ENCODE assay signal across 1 cellular context in the genomic region with DNA sequence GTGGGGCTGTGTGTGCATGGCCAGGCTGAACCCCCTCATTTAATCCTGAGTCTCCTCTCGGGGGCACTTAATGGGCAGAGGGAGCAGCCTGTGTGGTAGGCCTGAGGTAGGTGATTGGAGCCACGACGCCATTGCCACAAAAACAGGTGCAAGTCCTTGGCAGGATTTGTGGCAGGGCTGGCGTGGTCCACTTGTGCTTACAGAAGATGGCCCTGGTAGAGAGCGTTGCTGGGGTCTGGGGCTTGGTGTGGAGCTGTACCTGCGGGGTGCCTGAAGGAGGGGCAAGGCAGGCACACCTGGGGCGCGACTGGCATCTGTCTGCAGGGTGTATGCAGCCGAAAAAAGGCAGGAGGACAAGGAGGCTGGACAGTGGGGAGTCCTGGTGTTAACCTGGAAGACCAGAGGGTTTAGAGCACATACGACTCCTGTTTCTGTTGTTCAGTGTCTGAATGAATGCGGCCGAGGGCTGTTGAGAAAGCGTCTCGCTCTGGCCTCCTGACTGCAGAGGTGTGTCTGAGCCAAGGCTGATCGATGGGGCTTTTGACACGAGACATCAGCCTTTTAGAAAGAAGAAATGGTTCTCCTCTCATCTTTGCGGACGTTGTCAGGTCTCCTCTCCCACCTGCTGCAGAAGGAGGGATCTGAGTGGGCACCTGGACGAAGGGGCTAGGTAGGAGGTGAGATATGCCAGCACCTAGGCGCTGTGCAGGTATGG.
TF ChIP-seq lines count a peak whose summit lies in the region.

No MANE protein-coding gene starts in this region.

TF ChIP-seq in H1, 55 proteins besides CTCF, POLR2A, EP300 and RAD21:
- TF ChIP-seq TCF12 (IDR thresholded peaks at IDR 0.05; ENCODE audit: low read depth, low read length): no peak
- no peak for TF ChIP-seq SP4 (IDR thresholded peaks at IDR 0.05; ENCODE audit: low read length)
- TF ChIP-seq JUN (IDR thresholded peaks at IDR 0.05; ENCODE audit: low read depth, low read length): no peak
- no peak for TF ChIP-seq RFX5 (IDR thresholded peaks at IDR 0.05; ENCODE audit: borderline replicate concordance, low read depth, low read length)
- no peak for TF ChIP-seq CEBPB (IDR thresholded peaks at IDR 0.05; ENCODE audit: low read depth, low read length)
- no peak for TF ChIP-seq SIRT6 (IDR thresholded peaks at IDR 0.05; ENCODE audit: low read length)
- no peak for TF ChIP-seq SIX5 (IDR thresholded peaks at IDR 0.05; ENCODE audit: low read depth, low read length)
- no peak for TF ChIP-seq JUND (IDR thresholded peaks at IDR 0.05; ENCODE audit: low read length)
- TF ChIP-seq KDM1A (IDR thresholded peaks at IDR 0.05; ENCODE audit: borderline replicate concordance, low read length): no peak
- no peak for TF ChIP-seq CBX8 (IDR thresholded peaks at IDR 0.05; ENCODE audit: borderline replicate concordance, low read depth, low read length)
- TF ChIP-seq HDAC6 (IDR thresholded peaks at IDR 0.05; ENCODE audit: low read depth, low read length): no peak
- no peak for TF ChIP-seq ASH2L (IDR thresholded peaks at IDR 0.05; ENCODE audit: low read length)
- TF ChIP-seq CHD1 (IDR thresholded peaks at IDR 0.05; ENCODE audit: low read depth, low read length): no peak
- TF ChIP-seq HDAC2 (IDR thresholded peaks at IDR 0.05; ENCODE audit: borderline replicate concordance in 1 of 2, low read depth in 2 of 2, low read length in 2 of 2): no peak
- no peak for TF ChIP-seq KDM4A (IDR thresholded peaks at IDR 0.05; ENCODE audit: low read depth, low read length, severe bottlenecking)
- no peak for TF ChIP-seq SP1 (IDR thresholded peaks at IDR 0.05; ENCODE audit: low read depth, low read length)
